ENCODE assay signal across 29 cellular contexts in genomic region chr9:126838055-126838811, GRCh38. TPM values are rescaled to one million over a fixed set of nuclear protein-coding genes. Genes with fewer than 3 reads are reported as not detected.
A peak's percentile ranks its signal among the peaks of the same experiment; 100 is the strongest.
DNase-seq lines count a peak whose midpoint lies in the region; ATAC-seq lines count a peak whose summit lies in the region.
"Had no signal": no experiment of that assay in that cellular context is flagged by ENCODE, and none has a peak within 500 bp of the region (broad histone marks: within the 10 kb centered on the region; RNA-seq: fewer than 3 reads in every experiment).

No MANE protein-coding gene starts in this region.

- no peak overlapping the region for H3K9ac ChIP-seq in Karpas-422 (ENCODE audit: low read length)
- H3K9ac ChIP-seq: KMS-11, neural progenitor cell had no signal

- no peak overlapping the region for H3K4me3 Mint-ChIP-seq in activated T-cell treated with anti-CD3 and anti-CD28 coated beads, Interleukin-2, amount 50 U/mL, for 24 hours
- H3K4me3 Mint-ChIP-seq in effector memory CD8-positive, alpha-beta T cell: no peak overlapping the region
- no peak overlapping the region for H3K4me3 Mint-ChIP-seq in stimulated activated naive CD8-positive, alpha-beta T cell treated with anti-CD3 and anti-CD28 coated beads, Interleukin-15, Interleukin-2, amounts not matched to agents 100 ng/mL and 50 ng/mL, for 24 hours
- H3K4me3 Mint-ChIP-seq: activated naive CD4-positive, alpha-beta T cell treated with anti-CD3 and anti-CD28 coated beads, Interleukin-2, amount 10 ng/mL, durations not matched to agents 7 days and 5 days; B cell; central memory CD8-positive, alpha-beta T cell; neural progenitor cell had no signal

- H3K4me3 ChIP-seq in Karpas-422 (ENCODE audit: low read length): no peak overlapping the region
- H3K4me3 ChIP-seq: left ventricle myocardium inferior, neural progenitor cell, SK-N-MC, upper lobe of left lung had no signal

- no peaks in the 10 kb centered on the region for H3K9me3 ChIP-seq in Karpas-422 (ENCODE audit: low read length)
- H3K9me3 ChIP-seq: left ventricle myocardium inferior, upper lobe of left lung had no signal

- H3K9me2 ChIP-seq in Karpas-422 (replicated peaks; ENCODE audit: insufficient read depth, low read length): no peaks in the 10 kb centered on the region

- no peaks in the 10 kb centered on the region for H3K27me3 ChIP-seq in Karpas-422 (ENCODE audit: low read length)
- H3K27me3 ChIP-seq: foreskin keratinocyte, neural progenitor cell, upper lobe of left lung had no signal

- H3K27ac Mint-ChIP-seq in activated T-cell treated with anti-CD3 and anti-CD28 coated beads, Interleukin-2, amount 50 U/mL, for 24 hours: peak overlapping the region; percentile 16
- H3K27ac Mint-ChIP-seq in effector memory CD8-positive, alpha-beta T cell: peak overlapping the region; percentile 66 to 85
- peak overlapping the region; percentile 59 for H3K27ac Mint-ChIP-seq in stimulated activated naive CD8-positive, alpha-beta T cell treated with anti-CD3 and anti-CD28 coated beads, Interleukin-15, Interleukin-2, amounts not matched to agents 100 ng/mL and 50 ng/mL, for 24 hours
- H3K27ac Mint-ChIP-seq: activated naive CD4-positive, alpha-beta T cell treated with anti-CD3 and anti-CD28 coated beads, Interleukin-2, amount 10 ng/mL, durations not matched to agents 7 days and 5 days; B cell; neural progenitor cell had no signal

- peak; percentile 14 for ATAC-seq in GM19035 (IDR thresholded peaks at IDR 0.05; ENCODE audit: unreplicated experiment)
- no peak for ATAC-seq in effector memory CD8-positive, alpha-beta T cell (replicated peaks)
- ATAC-seq: foreskin keratinocyte had no signal

- peaks cover 59% of the 10 kb centered on the region for H3K36me3 Mint-ChIP-seq in activated T-cell treated with anti-CD3 and anti-CD28 coated beads, Interleukin-2, amount 50 U/mL, for 24 hours (ENCODE audit: low read depth)
- H3K36me3 Mint-ChIP-seq in effector memory CD8-positive, alpha-beta T cell (ENCODE audit: insufficient read depth): peaks cover 44% of the 10 kb centered on the region
- peaks cover 28% of the 10 kb centered on the region for H3K36me3 Mint-ChIP-seq in stimulated activated naive CD8-positive, alpha-beta T cell treated with anti-CD3 and anti-CD28 coated beads, Interleukin-15, Interleukin-2, amounts not matched to agents 100 ng/mL and 50 ng/mL, for 24 hours (ENCODE audit: low read depth)

- no peak for DNase-seq in activated T-cell treated with anti-CD3 and anti-CD28 coated beads, Interleukin-2, amount 50 U/mL, for 24 hours
- DNase-seq in activated T-cell treated with anti-CD3 and anti-CD28 coated beads for 4 hours: no peak
- no peak for DNase-seq in effector memory CD8-positive, alpha-beta T cell
- no peak for DNase-seq in midbrain (lab: John Stamatoyannopoulos, UW)
- no peak for DNase-seq in Karpas-422
- no peak for DNase-seq in NCI-H2171 treated with DMSO at 0.1 percent for 48 hours (lab: John Stamatoyannopoulos, UW)
- DNase-seq: activated CD4-positive, alpha-beta T cell treated with anti-CD3 and anti-CD28 coated beads, Interleukin-2, amount 50 U/mL, for 1 hour; activated naive CD4-positive, alpha-beta T cell treated with anti-CD3 and anti-CD28 coated beads, Interleukin-2, amount 10 ng/mL, durations not matched to agents 7 days and 5 days; aorta; COR-L47; DND-41; effector CD4-positive, alpha-beta T cell; erythroblast; foreskin keratinocyte; HCEC 1CT; left ventricle myocardium inferior; NCI-H2171; NCI-H524 treated with DMSO at 0.1 percent for 48 hours; stimulated activated naive CD4-positive, alpha-beta T cell treated with Interleukin-2 at 50 U/mL for 16 hours had no signal

- peaks cover 49% of the 10 kb centered on the region for H4K20me1 ChIP-seq in Karpas-422 (ENCODE audit: insufficient read depth, low read depth, low read length)

- H2AFZ ChIP-seq in Karpas-422 (ENCODE audit: low read length): no peak overlapping the region
- H2AFZ ChIP-seq: neural progenitor cell had no signal

- peaks cover 26% of the 10 kb centered on the region for H3K36me3 ChIP-seq in Karpas-422 (ENCODE audit: insufficient read depth, low read length)
- H3K36me3 ChIP-seq: neural progenitor cell had no signal

- H3K9me3 Mint-ChIP-seq in activated T-cell treated with anti-CD3 and anti-CD28 coated beads, Interleukin-2, amount 50 U/mL, for 24 hours: no peaks in the 10 kb centered on the region
- no peaks in the 10 kb centered on the region for H3K9me3 Mint-ChIP-seq in effector memory CD8-positive, alpha-beta T cell
- H3K9me3 Mint-ChIP-seq in stimulated activated naive CD8-positive, alpha-beta T cell treated with anti-CD3 and anti-CD28 coated beads, Interleukin-15, Interleukin-2, amounts not matched to agents 100 ng/mL and 50 ng/mL, for 24 hours: no peaks in the 10 kb centered on the region
- H3K9me3 Mint-ChIP-seq: activated naive CD4-positive, alpha-beta T cell treated with anti-CD3 and anti-CD28 coated beads, Interleukin-2, amount 10 ng/mL, durations not matched to agents 7 days and 5 days; central memory CD8-positive, alpha-beta T cell; neural progenitor cell had no signal

- no peaks in the 10 kb centered on the region for H3K27me3 Mint-ChIP-seq in activated T-cell treated with anti-CD3 and anti-CD28 coated beads, Interleukin-2, amount 50 U/mL, for 24 hours
- no peaks in the 10 kb centered on the region for H3K27me3 Mint-ChIP-seq in effector memory CD8-positive, alpha-beta T cell
- no peaks in the 10 kb centered on the region for H3K27me3 Mint-ChIP-seq in stimulated activated naive CD8-positive, alpha-beta T cell treated with anti-CD3 and anti-CD28 coated beads, Interleukin-15, Interleukin-2, amounts not matched to agents 100 ng/mL and 50 ng/mL, for 24 hours
- H3K27me3 Mint-ChIP-seq: B cell; central memory CD8-positive, alpha-beta T cell; progenitor cell of endocrine pancreas had no signal

- peaks cover 28% of the 10 kb centered on the region for H3K4me1 ChIP-seq in Karpas-422 (ENCODE audit: low read length)
- H3K4me1 ChIP-seq: foreskin keratinocyte, neural progenitor cell had no signal

- H3K27ac ChIP-seq in Karpas-422 (ENCODE audit: low read length): no peak overlapping the region
- H3K27ac ChIP-seq: foreskin keratinocyte, KMS-11, left ventricle myocardium inferior, neural progenitor cell, SK-N-MC, upper lobe of left lung, VCaP had no signal

- peaks cover 46% of the 10 kb centered on the region for H3K4me1 Mint-ChIP-seq in activated T-cell treated with anti-CD3 and anti-CD28 coated beads, Interleukin-2, amount 50 U/mL, for 24 hours (ENCODE audit: low read depth)
- peaks cover 23 to 25% of the 10 kb centered on the region in 2 donors for H3K4me1 Mint-ChIP-seq in effector memory CD8-positive, alpha-beta T cell (ENCODE audit: low read depth in 2 of 2)
- H3K4me1 Mint-ChIP-seq in stimulated activated naive CD8-positive, alpha-beta T cell treated with anti-CD3 and anti-CD28 coated beads, Interleukin-15, Interleukin-2, amounts not matched to agents 100 ng/mL and 50 ng/mL, for 24 hours (ENCODE audit: low read depth): peaks cover 40% of the 10 kb centered on the region
- H3K4me1 Mint-ChIP-seq: activated naive CD4-positive, alpha-beta T cell treated with anti-CD3 and anti-CD28 coated beads, Interleukin-2, amount 10 ng/mL, durations not matched to agents 7 days and 5 days had no signal

- H3K4me2 ChIP-seq in Karpas-422 (ENCODE audit: low read depth, low read length, poor library complexity, severe bottlenecking): no peak overlapping the region
- H3K4me2 ChIP-seq: KMS-11, neural progenitor cell had no signal

- H3K79me2 ChIP-seq in Karpas-422 (ENCODE audit: low read length): peaks cover 26% of the 10 kb centered on the region

RNA-seq across cellular contexts. Expression of gene ZBTB34, which starts 22.2 kb away (rescaled TPM):
- total RNA-seq in Karpas-422 (2014; rRNA removed; shearing (Covaris generic); ENCODE audit: low replicate concordance): 4.6 and 8.1 TPM in 2 replicates

RNA-seq across cellular contexts. Expression of gene ZBTB43, which starts 33.4 kb away (rescaled TPM):
- total RNA-seq in Karpas-422 (2014; rRNA removed; shearing (Covaris generic); ENCODE audit: low replicate concordance): 6.4 and 6.5 TPM in 2 replicates

Comparison
In these comparisons a context has a peak if more than half of its experiments do, and no peak if none do; other contexts are left out.
1. H3K27ac Mint-ChIP-seq: peak in every context shown above with its lines; median percentile 76 in effector memory CD8-positive, alpha-beta T cell; 59 in stimulated activated naive CD8-positive, alpha-beta T cell treated with anti-CD3 and anti-CD28 coated beads, Interleukin-15, Interleukin-2, amounts not matched to agents 100 ng/mL and 50 ng/mL, for 24 hours; 16 in activated T-cell treated with anti-CD3 and anti-CD28 coated beads, Interleukin-2, amount 50 U/mL, for 24 hours.